In the genomic region with DNA sequence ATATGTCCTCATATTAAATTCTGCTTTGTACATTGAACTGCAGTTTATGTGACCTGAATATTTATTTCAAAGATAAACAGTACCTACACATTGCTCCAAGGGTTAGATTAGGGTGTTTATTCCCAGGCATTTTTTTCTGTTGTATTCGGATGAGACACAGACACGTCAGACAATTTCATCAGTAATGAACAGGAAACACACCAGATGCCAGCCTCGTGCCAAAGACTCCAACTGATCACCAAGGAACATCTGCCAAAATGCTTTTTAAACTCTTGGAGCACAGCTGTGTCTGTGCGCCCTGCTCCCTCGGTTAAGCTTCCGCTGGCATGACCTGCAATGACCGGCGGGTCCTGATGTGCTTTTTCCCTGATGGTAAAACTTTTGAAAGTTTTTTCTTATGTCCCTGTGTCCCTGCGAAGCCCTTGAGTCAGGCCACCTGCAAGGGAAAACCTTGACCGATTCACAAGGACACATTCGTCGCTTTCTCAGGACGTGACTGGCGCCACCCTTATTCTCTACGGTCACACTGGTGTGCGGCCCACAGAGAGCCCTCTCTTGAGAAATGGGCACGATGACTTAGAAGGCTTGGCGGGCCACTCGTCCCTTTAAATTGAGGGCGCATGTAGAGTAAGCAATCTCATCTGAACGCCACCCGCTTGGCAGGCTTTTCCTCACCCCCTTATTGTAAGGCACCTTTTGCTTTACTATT, we compare ENCODE assay signal across 19 cellular contexts.
DNase-seq lines count a peak whose midpoint lies in the region; ATAC-seq and TF ChIP-seq lines count a peak whose summit lies in the region.
"Had no signal": no experiment of that assay in that cellular context is flagged by ENCODE, and none has a peak within 500 bp of the region (broad histone marks: within the 10 kb centered on the region; RNA-seq: fewer than 3 reads in every experiment).

No MANE protein-coding gene starts in this region.

- H3K4me2 ChIP-seq in neural progenitor cell, result no peak overlapping the region
- H3K4me2 ChIP-seq: BLaER1 had no signal

- no peak overlapping the region for H3K9ac ChIP-seq in neural progenitor cell
- H3K9ac ChIP-seq: BLaER1 had no signal

- H3K27ac Mint-ChIP-seq in neural progenitor cell (no peak overlapping the region), Caco-2 (ENCODE audit: unreplicated experiment) (no peak overlapping the region)
- H3K27ac Mint-ChIP-seq: activated naive CD4-positive, alpha-beta T cell treated with anti-CD3 and anti-CD28 coated beads for 36 hours; memory B cell had no signal

- no TSS peak for BruUV-seq in Caco-2 (replicated peaks; lab: Mats Ljungman, UMichigan)

- H3K9me3 Mint-ChIP-seq in neural progenitor cell, result peaks cover 32% of the 10 kb centered on the region
- H3K9me3 Mint-ChIP-seq in Caco-2 (ENCODE audit: unreplicated experiment), result peaks cover 32% of the 10 kb centered on the region

- no peaks in the 10 kb centered on the region for H3K36me3 ChIP-seq in neural progenitor cell
- no peaks in the 10 kb centered on the region for H3K36me3 ChIP-seq in Caco-2 (ENCODE audit: control insufficient read depth, insufficient read depth, low read length)
- H3K36me3 ChIP-seq: BLaER1, HAP-1, thoracic aorta had no signal

- POLR2A ChIA-PET in AG04450 (lab: Yijun Ruan, JAX) (no interaction called here), Caco-2 (lab: Charles Lee) (no interaction called here)

- no peaks in the 10 kb centered on the region for H4K20me1 ChIP-seq in neural progenitor cell (ENCODE audit: low read depth)
- H4K20me1 ChIP-seq: BLaER1 had no signal

- CTCF ChIA-PET in AG04450 (lab: Charles Lee), result no interaction called here
- CTCF ChIA-PET in Caco-2 (lab: Charles Lee), result no interaction called here

- H3K4me1 ChIP-seq in neural progenitor cell, result no peaks in the 10 kb centered on the region
- no peaks in the 10 kb centered on the region for H3K4me1 ChIP-seq in Caco-2
- H3K4me1 ChIP-seq: BLaER1, HAP-1 had no signal

- H3K4me3 Mint-ChIP-seq in neural progenitor cell (no peak overlapping the region), Caco-2 (ENCODE audit: unreplicated experiment) (no peak overlapping the region)
- H3K4me3 Mint-ChIP-seq: activated naive CD4-positive, alpha-beta T cell treated with anti-CD3 and anti-CD28 coated beads for 36 hours; memory B cell; neural crest cell had no signal

- H3K36me3 Mint-ChIP-seq in neural progenitor cell (peaks cover 10% of the 10 kb centered on the region), Caco-2 (ENCODE audit: insufficient read depth, unreplicated experiment) (peaks cover 17% of the 10 kb centered on the region)

- H3K27ac ChIP-seq in AG04450 (ENCODE audit: low read depth, low read length), result peak overlapping the region; percentile 69
- no peak overlapping the region for H3K27ac ChIP-seq in neural progenitor cell
- H3K27ac ChIP-seq: BLaER1, thoracic aorta had no signal

- intact Hi-C loops in Caco-2 (cut with micrococcal nuclease; ENCODE audit: unreplicated experiment), result no loop called here

- DNase-seq in AG04450 (ENCODE audit: low read depth, low spot score) (peak; percentile 45), H4 (ENCODE audit: low spot score) (peak; percentile 61), foreskin fibroblast (peak; percentile 54 to 85), neural progenitor cell (ENCODE audit: low spot score) (no peak), amygdala (lab: John Stamatoyannopoulos, UW) (no peak), Caco-2 (no peak)
- DNase-seq: activated CD4-positive, CD25-positive, alpha-beta regulatory T cell treated with anti-CD3 and anti-CD28 coated beads, Interleukin-2, amount 50 U/mL, for 72 hours; activated CD8-positive, alpha-beta memory T cell treated with anti-CD3 and anti-CD28 coated beads, Interleukin-2, amount 50 U/mL, for 48 hours; activated naive CD4-positive, alpha-beta T cell treated with anti-CD3 and anti-CD28 coated beads for 36 hours; NCI-H187 treated with DMSO at 0.1 percent for 48 hours; NCI-H69; right cardiac atrium had no signal

- H3K4me3 ChIP-seq in AG04450 (ENCODE audit: low read depth, low read length) (no peak overlapping the region), foreskin fibroblast (ENCODE audit: low read depth in 1 of 2, low read length in 2 of 2) (no peak overlapping the region), neural progenitor cell (no peak overlapping the region), Caco-2 (ENCODE audit: low read depth, low read length) (no peak overlapping the region)
- H3K4me3 ChIP-seq: BLaER1, HAP-1, thoracic aorta had no signal

- H3K27me3 Mint-ChIP-seq in neural progenitor cell (ENCODE audit: insufficient read depth, low read depth) (no peaks in the 10 kb centered on the region), Caco-2 (ENCODE audit: insufficient read depth, unreplicated experiment) (no peaks in the 10 kb centered on the region)

- H3K9me3 ChIP-seq in AG04450 (ENCODE audit: control insufficient read depth, insufficient read depth, low read length) (peaks cover 23% of the 10 kb centered on the region), neural progenitor cell (ENCODE audit: low read depth) (no peaks in the 10 kb centered on the region), Caco-2 (no peaks in the 10 kb centered on the region)
- H3K9me3 ChIP-seq: thoracic aorta had no signal

- ATAC-seq in SK-N-SH treated with all-trans-retinoic acid at 6 μM for 48 hours (peak; percentile 28), HG02840 (IDR thresholded peaks at IDR 0.05; ENCODE audit: low FRiP score, unreplicated experiment) (no peak)
- ATAC-seq: right cardiac atrium had no signal

- H3F3A ChIP-seq in neural progenitor cell (ENCODE audit: low read depth), result peaks cover 10% of the 10 kb centered on the region

- TF ChIP-seq CTCF in AG04450 (IDR thresholded peaks at IDR 0.05; ENCODE audit: low read depth, low read length) (no peak), foreskin fibroblast (IDR thresholded peaks at IDR 0.05; ENCODE audit: low read depth, low read length) (no peak), neural progenitor cell (IDR thresholded peaks at IDR 0.05) (no peak), Caco-2 (IDR thresholded peaks at IDR 0.05; ENCODE audit: insufficient read depth in 1 of 2, low read depth in 1 of 2, low read length in 1 of 2, severe bottlenecking in 1 of 2, unreplicated experiment in 1 of 2) (no peak)

- H2AFZ ChIP-seq in neural progenitor cell (replicated peaks), result no peak overlapping the region

- peaks cover 7% of the 10 kb centered on the region for H3K4me1 Mint-ChIP-seq in neural progenitor cell
- no peaks in the 10 kb centered on the region for H3K4me1 Mint-ChIP-seq in Caco-2 (ENCODE audit: low read depth, unreplicated experiment)
- H3K4me1 Mint-ChIP-seq: memory B cell had no signal

- H3K27me3 ChIP-seq in AG04450 (ENCODE audit: control insufficient read depth, insufficient read depth, low read length) (no peaks in the 10 kb centered on the region), neural progenitor cell (no peaks in the 10 kb centered on the region), Caco-2 (replicated peaks; ENCODE audit: control insufficient read depth, insufficient read depth, low read length) (no peaks in the 10 kb centered on the region)
- H3K27me3 ChIP-seq: BLaER1 had no signal

- no peaks in the 10 kb centered on the region for H3K79me2 ChIP-seq in neural progenitor cell (ENCODE audit: low read depth)

TF ChIP-seq in SK-N-SH treated with all-trans-retinoic acid at 6 μM for 48 hours, 23 proteins besides CTCF, POLR2A, EP300 and RAD21:
- TF ChIP-seq, protein P1, sequence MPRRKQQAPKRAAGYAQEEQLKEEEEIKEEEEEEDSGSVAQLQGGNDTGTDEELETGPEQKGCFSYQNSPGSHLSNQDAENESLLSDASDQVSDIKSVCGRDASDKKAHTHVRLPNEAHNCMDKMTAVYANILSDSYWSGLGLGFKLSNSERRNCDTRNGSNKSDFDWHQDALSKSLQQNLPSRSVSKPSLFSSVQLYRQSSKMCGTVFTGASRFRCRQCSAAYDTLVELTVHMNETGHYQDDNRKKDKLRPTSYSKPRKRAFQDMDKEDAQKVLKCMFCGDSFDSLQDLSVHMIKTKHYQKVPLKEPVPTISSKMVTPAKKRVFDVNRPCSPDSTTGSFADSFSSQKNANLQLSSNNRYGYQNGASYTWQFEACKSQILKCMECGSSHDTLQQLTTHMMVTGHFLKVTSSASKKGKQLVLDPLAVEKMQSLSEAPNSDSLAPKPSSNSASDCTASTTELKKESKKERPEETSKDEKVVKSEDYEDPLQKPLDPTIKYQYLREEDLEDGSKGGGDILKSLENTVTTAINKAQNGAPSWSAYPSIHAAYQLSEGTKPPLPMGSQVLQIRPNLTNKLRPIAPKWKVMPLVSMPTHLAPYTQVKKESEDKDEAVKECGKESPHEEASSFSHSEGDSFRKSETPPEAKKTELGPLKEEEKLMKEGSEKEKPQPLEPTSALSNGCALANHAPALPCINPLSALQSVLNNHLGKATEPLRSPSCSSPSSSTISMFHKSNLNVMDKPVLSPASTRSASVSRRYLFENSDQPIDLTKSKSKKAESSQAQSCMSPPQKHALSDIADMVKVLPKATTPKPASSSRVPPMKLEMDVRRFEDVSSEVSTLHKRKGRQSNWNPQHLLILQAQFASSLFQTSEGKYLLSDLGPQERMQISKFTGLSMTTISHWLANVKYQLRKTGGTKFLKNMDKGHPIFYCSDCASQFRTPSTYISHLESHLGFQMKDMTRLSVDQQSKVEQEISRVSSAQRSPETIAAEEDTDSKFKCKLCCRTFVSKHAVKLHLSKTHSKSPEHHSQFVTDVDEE (CRISPR knock-in tag; IDR thresholded peaks at IDR 0.05), result 0 out of 2 replicates have a peak, but pooled peaks have one; percentile 27
- no peak for TF ChIP-seq ESRRG (CRISPR knock-in tag; IDR thresholded peaks at IDR 0.05)

Comparison
In these comparisons a context has a peak if more than half of its experiments do, and no peak if none do; other contexts are left out.
1. DNase-seq: peak in AG04450 (single experiment), H4 (single experiment) and foreskin fibroblast (2 of 2); none in neural progenitor cell (single experiment), amygdala (0 of 56) and Caco-2 (0 of 2).